17 cellular contexts compared by ENCODE assay signal in genomic region chr7:151091988-151092387, GRCh38.
"Had no signal": no experiment of that assay in that cellular context is flagged by ENCODE, and none has a peak within 500 bp of the region (broad histone marks: within the 10 kb centered on the region; RNA-seq: fewer than 3 reads in every experiment).

No MANE protein-coding gene starts in this region.

- H3K27me3 Mint-ChIP-seq: naive thymus-derived CD4-positive, alpha-beta T cell; progenitor cell of endocrine pancreas had no signal

- H3K36me3 Mint-ChIP-seq: naive thymus-derived CD4-positive, alpha-beta T cell had no signal

- H3K9me3 Mint-ChIP-seq: neural crest cell had no signal

- H3K9me3 ChIP-seq: pancreas, suprapubic skin, thyroid gland, upper lobe of left lung, uterus had no signal

- H3K27ac ChIP-seq: foreskin keratinocyte, hepatocyte, pancreas, suprapubic skin, thyroid gland, uterus had no signal

- H3K36me3 ChIP-seq: pancreas, suprapubic skin, thyroid gland, uterus had no signal

- H3K4me3 Mint-ChIP-seq: naive thymus-derived CD4-positive, alpha-beta T cell had no signal

- H3K27me3 ChIP-seq: foreskin keratinocyte, hepatocyte, pancreas, suprapubic skin, thyroid gland, upper lobe of left lung, uterus had no signal

- H3K4me3 ChIP-seq: hepatocyte, pancreas, smooth muscle cell, suprapubic skin, thyroid gland, upper lobe of left lung, uterus had no signal

- ATAC-seq: foreskin keratinocyte; left ventricle myocardium superior; naive thymus-derived CD4-positive, alpha-beta T cell; pancreas; right cardiac atrium had no signal

- DNase-seq: foreskin keratinocyte; head of caudate nucleus; left ventricle myocardium superior; naive thymus-derived CD4-positive, alpha-beta T cell; nucleus accumbens; stimulated activated CD4-positive, alpha-beta T cell treated with anti-CD3 and anti-CD28 coated beads, Interleukin-2, amount 100 ng/mL, for 48 hours; stimulated activated naive CD4-positive, alpha-beta T cell treated with Interleukin-2 at 50 U/mL for 16 hours; thyroid gland; upper lobe of left lung; uterus had no signal
